ENCODE assay signal across 15 cellular contexts in the genomic region with DNA sequence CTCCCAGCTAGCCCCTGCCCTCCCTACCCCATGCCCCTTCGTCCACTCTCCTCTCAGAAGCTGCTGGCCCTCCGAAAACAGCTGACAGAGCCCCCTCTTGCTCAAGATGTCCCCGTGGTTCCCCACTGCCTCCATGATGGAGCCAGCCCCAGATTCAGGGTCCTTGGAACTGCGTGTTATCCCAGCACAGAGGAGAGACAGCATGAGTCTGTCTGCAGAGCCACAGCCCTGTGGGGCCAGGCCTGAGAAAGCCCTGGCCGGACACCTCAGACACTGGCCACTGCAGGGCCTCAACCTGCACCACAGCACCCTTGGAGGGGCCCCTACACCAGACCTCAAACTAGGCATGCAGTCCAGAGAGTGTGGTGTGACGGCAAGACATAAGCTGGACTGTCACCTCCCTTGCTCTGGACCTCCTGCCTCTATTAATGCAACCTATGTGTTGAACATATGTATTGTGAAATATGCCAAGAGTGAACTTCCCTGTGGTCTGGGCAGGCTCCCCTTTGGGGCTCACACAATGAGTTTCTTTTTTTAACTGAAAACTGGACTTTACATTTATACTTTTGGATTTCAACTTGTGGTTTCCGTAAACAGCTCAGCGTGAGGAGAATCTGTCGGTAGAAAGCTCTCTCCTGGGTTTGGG. TPM values are rescaled to one million over a fixed set of nuclear protein-coding genes. Genes with fewer than 3 reads are reported as not detected.
DNase-seq lines count a peak whose midpoint lies in the region; ATAC-seq, FAIRE-seq and TF ChIP-seq lines count a peak whose summit lies in the region.
"Had no signal": no experiment of that assay in that cellular context is flagged by ENCODE, and none has a peak within 500 bp of the region (broad histone marks: within the 10 kb centered on the region; RNA-seq: fewer than 3 reads in every experiment).

No MANE protein-coding gene starts in this region.

- H4K20me1 ChIP-seq in osteoblast (ENCODE audit: insufficient read depth, low read length): no peaks in the 10 kb centered on the region

- ATAC-seq in stimulated activated memory B cell treated with anti-CD40 and anti-IgM and Interleukin-4, amounts not matched to agents 10 μg/mL and 1 μg/mL and 100 μg/mL, for 72 hours: no peak
- ATAC-seq in HG03025 (IDR thresholded peaks at IDR 0.05; ENCODE audit: low FRiP score, unreplicated experiment): no peak

- no peak overlapping the region for H3K4me3 Mint-ChIP-seq in activated naive CD4-positive, alpha-beta T cell treated with anti-CD3 and anti-CD28 coated beads for 36 hours
- H3K4me3 Mint-ChIP-seq in stimulated activated memory B cell treated with anti-CD40 and anti-IgM and Interleukin-4, amounts not matched to agents 10 μg/mL and 1 μg/mL and 100 μg/mL, for 72 hours: no peak overlapping the region
- H3K4me3 Mint-ChIP-seq: CD8-positive, alpha-beta memory T cell had no signal

- CTCF ChIA-PET in activated naive CD4-positive, alpha-beta T cell treated with anti-CD3 and anti-CD28 coated beads for 36 hours (lab: Charles Lee): interaction anchor here (0.6 to 2.6 kb wide), 10 partner anchors 16 to 1206 kb away, joined by 3 to 26 read pairs (median 4); no protein-coding TSS in a partner anchor

- H3K4me3 ChIP-seq in bronchial epithelial cell (ENCODE audit: low read depth, low read length) (no peak overlapping the region), osteoblast (ENCODE audit: insufficient read depth, low read length) (no peak overlapping the region)
- H3K4me3 ChIP-seq: GM23248 had no signal

- H3K36me3 Mint-ChIP-seq in activated naive CD4-positive, alpha-beta T cell treated with anti-CD3 and anti-CD28 coated beads for 36 hours (ENCODE audit: low read depth): no peaks in the 10 kb centered on the region
- no peaks in the 10 kb centered on the region for H3K36me3 Mint-ChIP-seq in stimulated activated memory B cell treated with anti-CD40 and anti-IgM and Interleukin-4, amounts not matched to agents 10 μg/mL and 1 μg/mL and 100 μg/mL, for 72 hours

- no peak overlapping the region for H2AFZ ChIP-seq in osteoblast (ENCODE audit: low read length)
- H2AFZ ChIP-seq: GM23248 had no signal

- H3K27ac ChIP-seq in osteoblast (ENCODE audit: low read depth, low read length): no peak overlapping the region
- H3K27ac ChIP-seq: GM23248, RWPE1 had no signal

- peaks cover 20% of the 10 kb centered on the region for H3K27me3 Mint-ChIP-seq in activated naive CD4-positive, alpha-beta T cell treated with anti-CD3 and anti-CD28 coated beads for 36 hours (ENCODE audit: low read depth)
- peaks cover 83% of the 10 kb centered on the region for H3K27me3 Mint-ChIP-seq in stimulated activated memory B cell treated with anti-CD40 and anti-IgM and Interleukin-4, amounts not matched to agents 10 μg/mL and 1 μg/mL and 100 μg/mL, for 72 hours

- H3K27ac Mint-ChIP-seq in activated naive CD4-positive, alpha-beta T cell treated with anti-CD3 and anti-CD28 coated beads for 36 hours: no peak overlapping the region
- H3K27ac Mint-ChIP-seq in stimulated activated memory B cell treated with anti-CD40 and anti-IgM and Interleukin-4, amounts not matched to agents 10 μg/mL and 1 μg/mL and 100 μg/mL, for 72 hours: no peak overlapping the region

- H3K4me1 ChIP-seq in osteoblast (ENCODE audit: insufficient read depth, low read length): no peaks in the 10 kb centered on the region

- H3K9me3 Mint-ChIP-seq in activated naive CD4-positive, alpha-beta T cell treated with anti-CD3 and anti-CD28 coated beads for 36 hours: no peaks in the 10 kb centered on the region
- H3K9me3 Mint-ChIP-seq in stimulated activated memory B cell treated with anti-CD40 and anti-IgM and Interleukin-4, amounts not matched to agents 10 μg/mL and 1 μg/mL and 100 μg/mL, for 72 hours: peaks cover 4% of the 10 kb centered on the region
- H3K9me3 Mint-ChIP-seq: CD8-positive, alpha-beta memory T cell had no signal

- peak; percentile 3 for DNase-seq in activated naive CD4-positive, alpha-beta T cell treated with anti-CD3 and anti-CD28 coated beads, Interleukin-2, amount 50 U/mL, for 16 hours
- DNase-seq in activated naive CD4-positive, alpha-beta T cell treated with anti-CD3 and anti-CD28 coated beads for 36 hours: no peak
- DNase-seq in bronchial epithelial cell (ENCODE audit: low read depth) (no peak), osteoblast (ENCODE audit: insufficient read length, low spot score, missing footprints) (peak; percentile 11), epidermal melanocyte (ENCODE audit: insufficient read length, low spot score) (no peak)
- DNase-seq: C1 segment of cervical spinal cord, NCI-H1417 treated with DMSO at 0.1 percent for 48 hours, SIG-M5 had no signal

- TF ChIP-seq CTCF in bronchial epithelial cell (IDR thresholded peaks at IDR 0.05; ENCODE audit: insufficient read depth, low read length, severe bottlenecking) (no peak), osteoblast (IDR thresholded peaks at IDR 0.05; ENCODE audit: extremely low read depth, low read depth, low read length) (no peak)

- H3K79me2 ChIP-seq in osteoblast (ENCODE audit: insufficient read depth, low read length): no peaks in the 10 kb centered on the region

- H3K27me3 ChIP-seq in bronchial epithelial cell (ENCODE audit: control insufficient read depth, insufficient read depth, low read length): no peaks in the 10 kb centered on the region
- H3K27me3 ChIP-seq in osteoblast (ENCODE audit: insufficient read depth, low read length): peaks cover 8% of the 10 kb centered on the region

- intact Hi-C loops in activated naive CD4-positive, alpha-beta T cell treated with anti-CD3 and anti-CD28 coated beads for 36 hours (cut with micrococcal nuclease): loop anchor here (5.0 kb wide), 1 partner anchor 495 kb away; no protein-coding TSS in a partner anchor

- no peaks in the 10 kb centered on the region for H3K9me3 ChIP-seq in osteoblast (ENCODE audit: low read depth, low read length)

- FAIRE-seq in bronchial epithelial cell (lab: Jason Lieb, UNC): peak; percentile 36
- FAIRE-seq: D721Med had no signal

- H3K4me2 ChIP-seq in osteoblast (ENCODE audit: insufficient read depth, low read length): no peak overlapping the region

- H3K36me3 ChIP-seq in bronchial epithelial cell (ENCODE audit: control insufficient read depth, insufficient read depth, low read length) (no peaks in the 10 kb centered on the region), osteoblast (ENCODE audit: insufficient read depth, low read length) (no peaks in the 10 kb centered on the region)

- no peaks in the 10 kb centered on the region for H3K4me1 Mint-ChIP-seq in activated naive CD4-positive, alpha-beta T cell treated with anti-CD3 and anti-CD28 coated beads for 36 hours (ENCODE audit: low read depth)
- H3K4me1 Mint-ChIP-seq in stimulated activated memory B cell treated with anti-CD40 and anti-IgM and Interleukin-4, amounts not matched to agents 10 μg/mL and 1 μg/mL and 100 μg/mL, for 72 hours: peaks cover 30% of the 10 kb centered on the region

RNA-seq across cellular contexts. Expression of a gene that starts 9.6 kb away (rescaled TPM):
- not detected for total RNA-seq in activated naive CD4-positive, alpha-beta T cell treated with anti-CD3 and anti-CD28 coated beads for 36 hours
- total RNA-seq in bronchial epithelial cell: not detected in 2 replicates
- not detected in 2 replicates for total RNA-seq in osteoblast
- total RNA-seq: CD8-positive, alpha-beta memory T cell; GM23248; PC-3 had no signal

RNA-seq across cellular contexts. Expression of a gene that starts 19.9 kb away (rescaled TPM):
- total RNA-seq in activated naive CD4-positive, alpha-beta T cell treated with anti-CD3 and anti-CD28 coated beads for 36 hours: not detected
- under 0.01 TPM in 2 replicates for total RNA-seq in bronchial epithelial cell
- under 0.01 TPM in 1 of 2 replicates, not detected in the other for total RNA-seq in osteoblast
- total RNA-seq: CD8-positive, alpha-beta memory T cell; GM23248; PC-3 had no signal

RNA-seq across cellular contexts. Expression of a gene that starts 41.4 kb away (rescaled TPM):
- under 1 TPM; 0.29 to 0.77 TPM for total RNA-seq in activated naive CD4-positive, alpha-beta T cell treated with anti-CD3 and anti-CD28 coated beads for 36 hours
- total RNA-seq in bronchial epithelial cell (1.3 and 1.7 TPM in 2 replicates), osteoblast (8.3 and 14.1 TPM in 2 replicates)

Comparison
In these comparisons a context has a peak if more than half of its experiments do, and no peak if none do; other contexts are left out.
1. DNase-seq: peak in activated naive CD4-positive, alpha-beta T cell treated with anti-CD3 and anti-CD28 coated beads, Interleukin-2, amount 50 U/mL, for 16 hours (single experiment) and osteoblast (single experiment); none in activated naive CD4-positive, alpha-beta T cell treated with anti-CD3 and anti-CD28 coated beads for 36 hours (single experiment), bronchial epithelial cell (single experiment) and epidermal melanocyte (single experiment).